9 cellular contexts compared by ENCODE assay signal in the genomic region with DNA sequence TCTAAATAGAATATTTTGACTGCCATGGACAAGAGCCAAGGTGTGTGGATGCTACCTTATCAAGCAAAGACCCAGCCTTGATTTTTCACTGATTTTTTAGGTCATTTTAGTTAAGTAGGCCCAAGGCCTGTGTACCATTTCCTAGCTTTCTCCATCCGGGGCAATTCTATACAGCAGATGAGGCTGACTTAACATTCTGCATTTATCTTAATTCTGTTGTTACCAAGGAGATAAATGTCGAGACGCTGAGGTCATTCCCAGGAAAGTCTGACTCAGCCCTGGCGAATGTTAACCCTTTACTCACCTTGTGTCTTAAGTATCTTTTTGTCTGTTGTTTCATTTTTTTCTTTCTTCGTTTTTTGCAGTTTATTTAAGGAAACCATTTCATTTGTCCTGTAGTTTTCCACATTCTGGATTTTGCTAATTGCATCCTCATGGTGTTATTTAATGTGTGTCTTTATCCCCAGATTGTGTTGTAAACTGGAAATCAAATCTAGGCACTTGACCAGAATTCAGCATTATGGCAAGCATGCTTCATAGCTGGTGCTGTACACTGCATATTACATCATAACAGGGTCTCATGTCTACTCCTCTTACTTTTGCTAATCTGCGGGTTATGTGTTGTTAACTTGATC.
DNase-seq lines count a peak whose midpoint lies in the region; ATAC-seq, FAIRE-seq and TF ChIP-seq lines count a peak whose summit lies in the region.
"Had no signal": no experiment of that assay in that cellular context is flagged by ENCODE, and none has a peak within 500 bp of the region (broad histone marks: within the 10 kb centered on the region; RNA-seq: fewer than 3 reads in every experiment).

No MANE protein-coding gene starts in this region.

- intact Hi-C loops in gastrocnemius medialis (cut with DNase I; ENCODE audit: low total_unique reads): no loop called here

- TF ChIP-seq POLR2A in gastrocnemius medialis (IDR thresholded peaks at IDR 0.05): no peak

- no peaks in the 10 kb centered on the region for H3K36me3 ChIP-seq in skeletal muscle satellite cell (ENCODE audit: insufficient read depth, low read length)
- H3K36me3 ChIP-seq in gastrocnemius medialis: no peaks in the 10 kb centered on the region

- TF ChIP-seq CTCF in fibroblast of the aortic adventitia (IDR thresholded peaks at IDR 0.05; ENCODE audit: insufficient read depth, low read length) (no peak), gastrocnemius medialis (IDR thresholded peaks at IDR 0.05 in 4 of 5, conservative IDR thresholded peaks at IDR 0.05 in 1 of 5) (no peak)

- no peak overlapping the region for H3K27ac ChIP-seq in gastrocnemius medialis
- H3K27ac ChIP-seq: C4-2B had no signal

- peaks cover 21% of the 10 kb centered on the region for H3K4me1 ChIP-seq in skeletal muscle satellite cell (ENCODE audit: control insufficient read depth, insufficient read depth, low read length)
- peaks cover 12 to 17% of the 10 kb centered on the region in 2 donors for H3K4me1 ChIP-seq in gastrocnemius medialis

- DNase-seq in NCI-H748 (lab: John Stamatoyannopoulos, UW; ENCODE audit: unreplicated experiment): peak; percentile 40
- DNase-seq in NCI-H748 treated with DMSO at 0.1 percent for 48 hours (lab: John Stamatoyannopoulos, UW): no peak
- peak; percentile 92 for DNase-seq in RCC 7860 (ENCODE audit: low spot score)
- DNase-seq in fibroblast of the aortic adventitia (ENCODE audit: low read depth): peak; percentile 99
- DNase-seq in NK-92 (lab: John Stamatoyannopoulos, UW; ENCODE audit: unreplicated experiment): no peak
- DNase-seq in gastrocnemius medialis: no peak

- H3K4me3 ChIP-seq in fibroblast of the aortic adventitia (ENCODE audit: low read depth, low read length): no peak overlapping the region
- no peak overlapping the region for H3K4me3 ChIP-seq in skeletal muscle satellite cell (ENCODE audit: low read length)
- H3K4me3 ChIP-seq in gastrocnemius medialis: no peak overlapping the region

- in situ Hi-C loops in gastrocnemius medialis (cut with MboI; ENCODE audit: low sequenced_read_pairs in 4 of 4): no loop called here

- ATAC-seq in gastrocnemius medialis (no peak), GM21576 (IDR thresholded peaks at IDR 0.05; ENCODE audit: unreplicated experiment) (no peak)

- H3K4me2 ChIP-seq in skeletal muscle satellite cell (ENCODE audit: low read length): peak overlapping the region; percentile 56

- H3K27me3 ChIP-seq in skeletal muscle satellite cell (ENCODE audit: control insufficient read depth, insufficient read depth, low read length) (no peaks in the 10 kb centered on the region), gastrocnemius medialis (no peaks in the 10 kb centered on the region)

- H3K9me3 ChIP-seq in skeletal muscle satellite cell (replicated peaks; ENCODE audit: low read length) (no peaks in the 10 kb centered on the region), gastrocnemius medialis (no peaks in the 10 kb centered on the region)

- peak; percentile 90 for FAIRE-seq in RCC 7860 (lab: Jason Lieb, UNC)

- H3K9ac ChIP-seq in skeletal muscle satellite cell (ENCODE audit: low read depth, low read length): peak overlapping the region; percentile 77

Comparison
In these comparisons a context has a peak if more than half of its experiments do, and no peak if none do; other contexts are left out.
1. DNase-seq: peak in NCI-H748 (single experiment), RCC 7860 (single experiment) and fibroblast of the aortic adventitia (single experiment); none in NCI-H748 treated with DMSO at 0.1 percent for 48 hours (single experiment), NK-92 (single experiment) and gastrocnemius medialis (0 of 2).